In genomic region chr1:61455400-61455799, GRCh38 we compare ENCODE assay signal across 19 cellular contexts.
DNase-seq lines count a peak whose midpoint lies in the region; ATAC-seq, FAIRE-seq and TF ChIP-seq lines count a peak whose summit lies in the region.
"Had no signal": no experiment of that assay in that cellular context is flagged by ENCODE, and none has a peak within 500 bp of the region (broad histone marks: within the 10 kb centered on the region; RNA-seq: fewer than 3 reads in every experiment).

No MANE protein-coding gene starts in this region.

- H3K27ac Mint-ChIP-seq in brain = peak overlapping the region; percentile 39 to 95 (median 92)
- peak overlapping the region; percentile 97 for H3K27ac Mint-ChIP-seq in mesothelial cell of epicardium
- H3K27ac Mint-ChIP-seq in CD8-positive, alpha-beta memory T cell = peak overlapping the region in 1 of 8 donors; percentile 72
- H3K27ac Mint-ChIP-seq: HFFc6 had no signal

- H3K27me3 ChIP-seq in CD8-positive, alpha-beta memory T cell (ENCODE audit: insufficient read depth, low read length, poor library complexity, severe bottlenecking) = no peaks in the 10 kb centered on the region
- H3K27me3 ChIP-seq: BLaER1, SJCRH30 had no signal

- H3K4me3 Mint-ChIP-seq in brain = no peak overlapping the region
- H3K4me3 Mint-ChIP-seq in mesothelial cell of epicardium = no peak overlapping the region
- peak overlapping the region in 1 of 7 donors; percentile 20 for H3K4me3 Mint-ChIP-seq in CD8-positive, alpha-beta memory T cell
- H3K4me3 Mint-ChIP-seq: HFFc6 had no signal

- no peak for TF ChIP-seq EP300 in A549 (IDR thresholded peaks at IDR 0.05)

- FAIRE-seq in A549 (lab: Jason Lieb, UNC) = no peak
- FAIRE-seq: GM18507, GM19239 had no signal

- DNase-seq in A549 (ENCODE audit: low read depth in 1 of 2, low spot score in 1 of 2) = no peak
- peak; percentile 19 for DNase-seq in CD1c-positive myeloid dendritic cell (ENCODE audit: extremely low spot score)
- DNase-seq in mesothelial cell of epicardium (ENCODE audit: low spot score in 2 of 2, unreplicated experiment in 2 of 2) = no peak
- no peak for DNase-seq in CD8-positive, alpha-beta memory T cell
- DNase-seq in GM13976 (ENCODE audit: low spot score) = no peak
- no peak for DNase-seq in NCI-H1092 (lab: John Stamatoyannopoulos, UW)
- DNase-seq: GM23248, HFFc6, NCI-H1105, NCI-H1694 treated with DMSO at 0.1 percent for 48 hours, NCI-H2171 treated with DMSO at 0.1 percent for 48 hours, NCI-H510A, SJCRH30, SW 1271 had no signal

- TF ChIP-seq RAD21 in A549 (conservative IDR thresholded peaks at IDR 0.05 in 1 of 2, IDR thresholded peaks at IDR 0.05 in 1 of 2) = no peak

- 91% methylated on average over 7 of the region's 7 CpGs for WGBS in A549 (ENCODE audit: missing lambda C conversion rate)

- H3K36me3 Mint-ChIP-seq in brain = peaks cover 13% of the 10 kb centered on the region
- H3K36me3 Mint-ChIP-seq in mesothelial cell of epicardium = peaks cover 13% of the 10 kb centered on the region
- peaks cover 0 to 10% (median 2%) of the 10 kb centered on the region in 3 donors for H3K36me3 Mint-ChIP-seq in CD8-positive, alpha-beta memory T cell

- H3K9me3 Mint-ChIP-seq in brain (no peaks in the 10 kb centered on the region), mesothelial cell of epicardium (no peaks in the 10 kb centered on the region)
- no peaks in the 10 kb centered on the region for H3K9me3 Mint-ChIP-seq in CD8-positive, alpha-beta memory T cell
- H3K9me3 Mint-ChIP-seq: HFFc6 had no signal

- no peak overlapping the region for H3K4me2 ChIP-seq in A549
- H3K4me2 ChIP-seq: BLaER1 had no signal

- no peaks in the 10 kb centered on the region for H3K36me3 ChIP-seq in CD8-positive, alpha-beta memory T cell (ENCODE audit: insufficient read depth, low read length)
- H3K36me3 ChIP-seq: BLaER1 had no signal

- H3K4me3 ChIP-seq in A549 = no peak overlapping the region
- no peak overlapping the region for H3K4me3 ChIP-seq in CD8-positive, alpha-beta memory T cell (ENCODE audit: low read length)
- H3K4me3 ChIP-seq: BLaER1, GM23248, SJCRH30 had no signal

- H3K4me1 ChIP-seq in A549 = peaks cover 34% of the 10 kb centered on the region
- no peaks in the 10 kb centered on the region for H3K4me1 ChIP-seq in CD8-positive, alpha-beta memory T cell (ENCODE audit: insufficient read depth, low read length)

- TF ChIP-seq POLR2A in A549 (IDR thresholded peaks at IDR 0.05; ENCODE audit: low read length) = no peak

- H3K9me3 ChIP-seq in A549 = no peaks in the 10 kb centered on the region
- H3K9me3 ChIP-seq in CD8-positive, alpha-beta memory T cell (ENCODE audit: low read length) = no peaks in the 10 kb centered on the region
- H3K9me3 ChIP-seq: BLaER1, SJCRH30 had no signal

- peak overlapping the region; percentile 91; a peak in 5 of 6 replicates for H3K27ac ChIP-seq in A549
- no peak overlapping the region for H3K27ac ChIP-seq in CD8-positive, alpha-beta memory T cell (ENCODE audit: low read depth, low read length)
- H3K27ac ChIP-seq: BLaER1, GM23248, HL-60, SJCRH30 had no signal

- H3K4me1 Mint-ChIP-seq in brain = peaks cover 84% of the 10 kb centered on the region
- peaks cover 87% of the 10 kb centered on the region for H3K4me1 Mint-ChIP-seq in mesothelial cell of epicardium
- H3K4me1 Mint-ChIP-seq in CD8-positive, alpha-beta memory T cell = peaks cover 8 to 26% (median 8%) of the 10 kb centered on the region in 3 donors

- CTCF ChIA-PET in A549 (lab: Yijun Ruan, JAX) = no interaction called here
- CTCF ChIA-PET in CD8-positive, alpha-beta memory T cell (lab: Charles Lee) = no interaction called here

- in situ Hi-C loops in GM13976 (cut with MboI; ENCODE audit: low sequenced_read_pairs, unreplicated experiment) = no loop called here

- no peaks in the 10 kb centered on the region for H3K27me3 Mint-ChIP-seq in brain
- no peaks in the 10 kb centered on the region for H3K27me3 Mint-ChIP-seq in mesothelial cell of epicardium (ENCODE audit: low read depth)
- H3K27me3 Mint-ChIP-seq in CD8-positive, alpha-beta memory T cell = no peaks in the 10 kb centered on the region

- no peak for ATAC-seq in A549

- TF ChIP-seq CTCF in A549 (IDR thresholded peaks at IDR 0.05) (no peak), brain (conservative IDR thresholded peaks at IDR 0.05) (no peak), mesothelial cell of epicardium (IDR thresholded peaks at IDR 0.05; ENCODE audit: unreplicated experiment) (no peak), GM13976 (IDR thresholded peaks at IDR 0.05; ENCODE audit: borderline replicate concordance, control extremely low read depth, extremely low read depth, insufficient read depth, missing control alignments) (no peak)

- POLR2A ChIA-PET in A549 (lab: Yijun Ruan, JAX) = no interaction called here
- POLR2A ChIA-PET in CD8-positive, alpha-beta memory T cell (lab: Charles Lee) = no interaction called here

TF ChIP-seq in A549, 52 proteins besides CTCF, POLR2A, EP300 and RAD21:
- no peak for TF ChIP-seq KDM5A (IDR thresholded peaks at IDR 0.05)
- TF ChIP-seq ESRRA (IDR thresholded peaks at IDR 0.05; ENCODE audit: borderline replicate concordance, low read length) = no peak
- no peak for TF ChIP-seq EHMT2 (IDR thresholded peaks at IDR 0.05; ENCODE audit: low read depth)
- no peak for TF ChIP-seq RARB (CRISPR knock-in tag; IDR thresholded peaks at IDR 0.05)
- no peak for TF ChIP-seq GATA3 (IDR thresholded peaks at IDR 0.05; ENCODE audit: borderline replicate concordance)
- no peak for TF ChIP-seq KDM1A (IDR thresholded peaks at IDR 0.05; ENCODE audit: low read depth)
- TF ChIP-seq ZC3H11A (IDR thresholded peaks at IDR 0.05) = no peak
- no peak for TF ChIP-seq HOXB13 (CRISPR knock-in tag; IDR thresholded peaks at IDR 0.05; ENCODE audit: low read depth)
- no peak for TF ChIP-seq ATOH8 (CRISPR knock-in tag; IDR thresholded peaks at IDR 0.05; ENCODE audit: low read depth)
